ENCODE assay signal across 9 cellular contexts in the genomic region with DNA sequence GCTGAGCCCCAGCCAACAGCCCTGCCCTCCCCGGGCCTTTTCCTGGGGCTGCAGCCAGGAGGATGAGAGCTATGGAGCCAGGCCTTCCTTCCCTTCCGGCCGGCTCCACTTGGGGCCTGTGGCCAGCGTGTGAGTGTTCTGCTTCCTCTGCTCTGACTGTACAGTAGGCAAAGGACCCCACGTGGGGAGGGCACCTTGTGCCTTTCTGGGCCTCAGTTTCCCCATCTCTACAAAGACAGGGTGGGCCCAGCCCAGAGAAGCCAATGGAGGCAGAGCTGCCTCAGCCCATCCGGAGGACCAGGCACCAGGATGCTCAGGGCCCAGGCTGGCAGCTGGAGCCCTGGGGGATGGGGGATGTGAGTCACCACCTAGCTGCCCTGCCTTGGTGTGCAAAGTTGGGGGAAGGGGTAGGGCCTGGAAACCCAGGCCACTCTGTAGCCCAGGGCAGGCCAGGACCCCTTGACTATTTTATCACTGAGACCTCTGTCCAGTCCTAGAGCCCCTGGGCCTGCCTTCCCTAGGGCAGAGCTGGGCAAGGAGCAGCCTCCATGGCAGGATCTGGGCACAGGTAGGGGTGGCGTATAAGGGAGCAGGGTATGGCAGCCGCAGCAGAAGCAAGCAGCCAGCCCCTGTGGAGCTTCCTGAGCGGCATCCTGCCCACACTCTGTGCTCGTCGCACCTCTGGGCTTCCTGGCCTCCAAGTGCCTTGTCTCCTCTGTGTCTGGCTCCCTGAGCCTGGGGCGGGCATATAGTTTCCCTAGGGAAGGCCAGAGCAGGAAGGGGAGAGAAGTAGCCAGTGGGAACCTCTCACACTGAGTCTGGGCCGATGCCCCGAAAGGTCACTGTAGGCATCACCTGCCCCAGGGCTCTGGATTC. TPM values are rescaled to one million over a fixed set of nuclear protein-coding genes. Genes with fewer than 3 reads are reported as not detected.
DNase-seq lines count a peak whose midpoint lies in the region; ATAC-seq and TF ChIP-seq lines count a peak whose summit lies in the region.
"Had no signal": no experiment of that assay in that cellular context is flagged by ENCODE, and none has a peak within 500 bp of the region (broad histone marks: within the 10 kb centered on the region; RNA-seq: fewer than 3 reads in every experiment).

No MANE protein-coding gene starts in this region.

- peaks cover 26% of the 10 kb centered on the region for H3K79me2 ChIP-seq in Loucy (ENCODE audit: insufficient read depth, low read length)

- peak overlapping the region; percentile 56 for H3K27ac Mint-ChIP-seq in stimulated activated naive B cell treated with anti-CD40 and anti-IgM and Interleukin-4, amounts not matched to agents 10 μg/mL and 1 μg/mL and 100 μg/mL, for 72 hours
- H3K27ac Mint-ChIP-seq: brain had no signal

- intact Hi-C loops in left ventricle myocardium inferior (cut with micrococcal nuclease), result no loop called here

- H3F3A ChIP-seq in Loucy (ENCODE audit: low read depth), result no peaks in the 10 kb centered on the region

- H3K9me3 ChIP-seq in Loucy (ENCODE audit: insufficient read depth, low read depth, low read length) (no peaks in the 10 kb centered on the region), left ventricle myocardium inferior (replicated peaks) (no peaks in the 10 kb centered on the region)

- H2AFZ ChIP-seq in Loucy (ENCODE audit: low read length), result no peak overlapping the region

- peaks cover 64 to 87% of the 10 kb centered on the region in 2 donors for H3K4me1 Mint-ChIP-seq in stimulated activated naive B cell treated with anti-CD40 and anti-IgM and Interleukin-4, amounts not matched to agents 10 μg/mL and 1 μg/mL and 100 μg/mL, for 72 hours

- H3K4me1 ChIP-seq in Loucy (ENCODE audit: insufficient read depth, low read length, poor library complexity, severe bottlenecking) (peaks cover 61% of the 10 kb centered on the region), left ventricle myocardium inferior (peaks cover 22% of the 10 kb centered on the region)

- DNase-seq in activated T-cell treated with anti-CD3 and anti-CD28 coated beads, Interleukin-2, amount 50 U/mL, for 48 hours, result peak; percentile 79 to 84
- peak; percentile 39 for DNase-seq in left ventricle myocardium inferior
- no peak for DNase-seq in stimulated activated naive B cell treated with anti-CD40 and anti-IgM and Interleukin-4, amounts not matched to agents 10 μg/mL and 1 μg/mL and 100 μg/mL, for 72 hours
- DNase-seq in NCI-H2029 treated with DMSO at 0.1 percent for 48 hours (lab: John Stamatoyannopoulos, UW), result no peak
- no peak for DNase-seq in SK-N-DZ (ENCODE audit: low spot score)
- no peak for DNase-seq in GM13976 (ENCODE audit: low spot score)

- peak overlapping the region; percentile 84 for H3K4me2 ChIP-seq in Loucy (ENCODE audit: low read depth, low read length, poor library complexity, severe bottlenecking)

- H3K36me3 ChIP-seq in Loucy (ENCODE audit: insufficient read depth, low read length), result no peaks in the 10 kb centered on the region
- H3K36me3 ChIP-seq in left ventricle myocardium inferior, result no peaks in the 10 kb centered on the region

- no peaks in the 10 kb centered on the region for H3K27me3 ChIP-seq in Loucy (ENCODE audit: insufficient read depth, low read length, poor library complexity, severe bottlenecking)
- no peaks in the 10 kb centered on the region for H3K27me3 ChIP-seq in left ventricle myocardium inferior (ENCODE audit: low read depth)

- no peaks in the 10 kb centered on the region for H4K20me1 ChIP-seq in Loucy (ENCODE audit: insufficient read depth, low read length, poor library complexity, severe bottlenecking)

- no peak for ATAC-seq in stimulated activated naive B cell treated with anti-CD40 and anti-IgM and Interleukin-4, amounts not matched to agents 10 μg/mL and 1 μg/mL and 100 μg/mL, for 72 hours (replicated peaks)
- ATAC-seq in GM21529 (IDR thresholded peaks at IDR 0.05; ENCODE audit: unreplicated experiment), result no peak

- H3K9me3 Mint-ChIP-seq in stimulated activated naive B cell treated with anti-CD40 and anti-IgM and Interleukin-4, amounts not matched to agents 10 μg/mL and 1 μg/mL and 100 μg/mL, for 72 hours, result no peaks in the 10 kb centered on the region
- H3K9me3 Mint-ChIP-seq: brain had no signal

- no peak for TF ChIP-seq CTCF in Loucy (conservative IDR thresholded peaks at IDR 0.05; ENCODE audit: low read length)
- no peak for TF ChIP-seq CTCF in left ventricle myocardium inferior (IDR thresholded peaks at IDR 0.05; ENCODE audit: borderline replicate concordance)
- no peak for TF ChIP-seq CTCF in GM13976 (IDR thresholded peaks at IDR 0.05; ENCODE audit: borderline replicate concordance, control extremely low read depth, extremely low read depth, insufficient read depth, missing control alignments)

- H3K4me3 Mint-ChIP-seq in stimulated activated naive B cell treated with anti-CD40 and anti-IgM and Interleukin-4, amounts not matched to agents 10 μg/mL and 1 μg/mL and 100 μg/mL, for 72 hours, result peak overlapping the region; percentile 94 to 96
- H3K4me3 Mint-ChIP-seq: brain had no signal

- peak overlapping the region; percentile 75 for H3K9ac ChIP-seq in Loucy (ENCODE audit: low read depth, low read length, poor library complexity, severe bottlenecking)

- H3K9me2 ChIP-seq in Loucy (replicated peaks; ENCODE audit: low read depth, low read length), result no peaks in the 10 kb centered on the region

- H3K27ac ChIP-seq in left ventricle myocardium inferior (replicated peaks), result peak overlapping the region; percentile 31

- peaks cover 6 to 12% of the 10 kb centered on the region in 2 donors for H3K36me3 Mint-ChIP-seq in stimulated activated naive B cell treated with anti-CD40 and anti-IgM and Interleukin-4, amounts not matched to agents 10 μg/mL and 1 μg/mL and 100 μg/mL, for 72 hours
- H3K36me3 Mint-ChIP-seq: brain had no signal

- in situ Hi-C loops in GM13976 (cut with MboI; ENCODE audit: low sequenced_read_pairs, unreplicated experiment), result no loop called here

- no peaks in the 10 kb centered on the region for H3K27me3 Mint-ChIP-seq in stimulated activated naive B cell treated with anti-CD40 and anti-IgM and Interleukin-4, amounts not matched to agents 10 μg/mL and 1 μg/mL and 100 μg/mL, for 72 hours

- H3K4me3 ChIP-seq in Loucy (ENCODE audit: low read length, poor library complexity, severe bottlenecking) (peak overlapping the region; percentile 81), left ventricle myocardium inferior (peak overlapping the region; percentile 44)

RNA-seq across cellular contexts. Expression of a gene that starts 1.8 kb away (rescaled TPM):
- 3.5 TPM for total RNA-seq in left ventricle myocardium inferior
- 1.4 and 1.8 TPM in 2 replicates for polyA plus RNA-seq in SK-N-DZ (2014; cell fraction: cytosol; rRNA removed)
- 8.8 and 9.9 TPM in 2 replicates for polyA plus RNA-seq in SK-N-DZ (2014; cell fraction: nucleus; rRNA removed)

Comparison
In these comparisons a context has a peak if more than half of its experiments do, and no peak if none do; other contexts are left out.
1. DNase-seq: peak in activated T-cell treated with anti-CD3 and anti-CD28 coated beads, Interleukin-2, amount 50 U/mL, for 48 hours (2 of 2) and left ventricle myocardium inferior (single experiment); none in stimulated activated naive B cell treated with anti-CD40 and anti-IgM and Interleukin-4, amounts not matched to agents 10 μg/mL and 1 μg/mL and 100 μg/mL, for 72 hours (single experiment), NCI-H2029 treated with DMSO at 0.1 percent for 48 hours (single experiment), SK-N-DZ (single experiment) and GM13976 (single experiment).